In genomic region chr6:31813463-31813849, GRCh38 we compare ENCODE assay signal across 9 cellular contexts. TPM values are rescaled to one million over a fixed set of nuclear protein-coding genes. Genes with fewer than 3 reads are reported as not detected.
DNase-seq lines count a peak whose midpoint lies in the region; ATAC-seq and TF ChIP-seq lines count a peak whose summit lies in the region.
"Had no signal": no experiment of that assay in that cellular context is flagged by ENCODE, and none has a peak within 500 bp of the region (broad histone marks: within the 10 kb centered on the region; RNA-seq: fewer than 3 reads in every experiment).

No MANE protein-coding gene starts in this region.

- H3K4me1 Mint-ChIP-seq in Calu3 (ENCODE audit: low read depth, unreplicated experiment) = peaks cover 18% of the 10 kb centered on the region

- TF ChIP-seq EP300 in gastroesophageal sphincter (IDR thresholded peaks at IDR 0.05) = no peak

- H3K4me3 Mint-ChIP-seq in Calu3 (ENCODE audit: low read depth, unreplicated experiment) = peak overlapping the region; percentile 79

- intact Hi-C loops in Calu3 (cut with micrococcal nuclease; ENCODE audit: unreplicated experiment) (no loop called here), prostate gland (cut with DNase I) (no loop called here)

- no peaks in the 10 kb centered on the region for H3K27me3 Mint-ChIP-seq in Calu3 (ENCODE audit: unreplicated experiment)

- H3K27me3 ChIP-seq in gastroesophageal sphincter (no peaks in the 10 kb centered on the region), prostate gland (replicated peaks; ENCODE audit: insufficient read depth) (no peaks in the 10 kb centered on the region), foreskin keratinocyte (no peaks in the 10 kb centered on the region)

- peaks cover 36% of the 10 kb centered on the region for H3K36me3 Mint-ChIP-seq in Calu3 (ENCODE audit: insufficient read depth, unreplicated experiment)

- H3K4me1 ChIP-seq in gastroesophageal sphincter (peaks cover 3 to 23% (median 7%) of the 10 kb centered on the region in 3 donors), prostate gland (replicated peaks) (no peaks in the 10 kb centered on the region), foreskin keratinocyte (peaks cover 14% of the 10 kb centered on the region)

- no peak for ATAC-seq in gastroesophageal sphincter
- ATAC-seq in foreskin keratinocyte = no peak
- no peak for ATAC-seq in HG02973 (IDR thresholded peaks at IDR 0.05; ENCODE audit: unreplicated experiment)

- H3K9me3 Mint-ChIP-seq in Calu3 (ENCODE audit: low read depth, unreplicated experiment) = no peaks in the 10 kb centered on the region

- H3K36me3 ChIP-seq in gastroesophageal sphincter = no peaks in the 10 kb centered on the region
- H3K36me3 ChIP-seq in prostate gland = no peaks in the 10 kb centered on the region

- no TSS peak for BruUV-seq in Calu3 (replicated peaks; lab: Mats Ljungman, UMichigan)

- H3K27ac ChIP-seq in VCaP (0 out of 2 replicates have a peak overlapping the region, but pooled peaks have one; percentile 73), gastroesophageal sphincter (peak overlapping the region; percentile 85 to 100 (median 94)), prostate gland (peak overlapping the region; percentile 100), foreskin keratinocyte (no peak overlapping the region)

- DNase-seq in Calu3 (no peak), prostate gland (ENCODE audit: low spot score) (no peak), foreskin keratinocyte (no peak), pons (ENCODE audit: low spot score) (no peak), anterior cingulate cortex (lab: John Stamatoyannopoulos, UW) (no peak)

- no peak for TF ChIP-seq CTCF in Calu3 (IDR thresholded peaks at IDR 0.05; ENCODE audit: unreplicated experiment)
- no peak for TF ChIP-seq CTCF in VCaP (conservative IDR thresholded peaks at IDR 0.05)
- TF ChIP-seq CTCF in gastroesophageal sphincter (IDR thresholded peaks at IDR 0.05) = no peak
- TF ChIP-seq CTCF in prostate gland (IDR thresholded peaks at IDR 0.05) = no peak
- no peak for TF ChIP-seq CTCF in foreskin keratinocyte (conservative IDR thresholded peaks at IDR 0.05)

- H3K4me3 ChIP-seq in gastroesophageal sphincter (peak overlapping the region in 1 of 2 donors; percentile 60), prostate gland (no peak overlapping the region)
- H3K4me3 ChIP-seq: mucosa of descending colon had no signal

- H3K27ac Mint-ChIP-seq in Calu3 (ENCODE audit: unreplicated experiment) = peak overlapping the region; percentile 97

- CTCF ChIA-PET in Calu3 (lab: Charles Lee) = interaction anchor here (1.8 to 2.7 kb wide), 4 partner anchors 8 to 38 kb away, joined by 5 to 19 read pairs (median 8); partner anchors contain the start of genes HSPA1B and VARS1

- H3K9me3 ChIP-seq in gastroesophageal sphincter (no peaks in the 10 kb centered on the region), prostate gland (no peaks in the 10 kb centered on the region)
- H3K9me3 ChIP-seq: mucosa of descending colon had no signal

- WGBS in gastroesophageal sphincter (ENCODE audit: low coverage in 1 of 2), 2 donors = 92 to 98% methylated on average over 7 of the region's 7 CpGs
- 95% methylated on average over 7 of the region's 7 CpGs for WGBS in prostate gland

- no peak for TF ChIP-seq POLR2A in gastroesophageal sphincter (IDR thresholded peaks at IDR 0.05)
- TF ChIP-seq POLR2A in prostate gland (IDR thresholded peaks at IDR 0.05) = no peak

RNA-seq across cellular contexts. Expression of gene HSPA1L, which starts 1.6 kb away (rescaled TPM):
- total RNA-seq in Calu3 (2022) = 4.2 and 4.3 TPM in 2 replicates
- total RNA-seq in gastroesophageal sphincter = 1 to 10 TPM; 1.9 to 3.9 (median 2.6) TPM
- total RNA-seq in prostate gland = 1 to 10 TPM; 1.5 to 8.5 TPM
- 0.46 and 0.58 TPM in 2 replicates for total RNA-seq in foreskin keratinocyte
- 0.30 and 0.57 TPM in 2 replicates for polyA plus RNA-seq in foreskin keratinocyte

RNA-seq across cellular contexts. Expression of gene HSPA1A, which starts 1.9 kb away (rescaled TPM):
- total RNA-seq in Calu3 (2022) (1,238 and 1,263 TPM in 2 replicates), gastroesophageal sphincter (100 to 1,000 TPM; 287 to 496 (median 351) TPM), prostate gland (100 to 1,000 TPM; 230 to 440 TPM), foreskin keratinocyte (128 and 194 TPM in 2 replicates)
- 108 and 166 TPM in 2 replicates for polyA plus RNA-seq in foreskin keratinocyte

RNA-seq across cellular contexts. Expression of gene LSM2, which starts 6.7 kb away (rescaled TPM):
- total RNA-seq in Calu3 (2022) = 126 and 144 TPM in 2 replicates
- 10 to 100 TPM; 18.0 to 31.7 (median 28.5) TPM for total RNA-seq in gastroesophageal sphincter
- 10 to 100 TPM; 51.9 to 52.5 TPM for total RNA-seq in prostate gland
- total RNA-seq in foreskin keratinocyte = 107 and 115 TPM in 2 replicates
- 139 and 152 TPM in 2 replicates for polyA plus RNA-seq in foreskin keratinocyte

RNA-seq across cellular contexts. Expression of gene HSPA1B, which starts 14.1 kb away (rescaled TPM):
- total RNA-seq in Calu3 (2022) (687 and 705 TPM in 2 replicates), gastroesophageal sphincter (100 to 1,000 TPM; 198 to 260 (median 219) TPM), prostate gland (100 to 1,000 TPM; 331 to 360 TPM), foreskin keratinocyte (102 and 117 TPM in 2 replicates)
- 54.9 and 76.7 TPM in 2 replicates for polyA plus RNA-seq in foreskin keratinocyte

RNA-seq across cellular contexts. Expression of gene VARS1, which starts 17.9 kb away (rescaled TPM):
- 316 and 331 TPM in 2 replicates for total RNA-seq in Calu3 (2022)
- total RNA-seq in gastroesophageal sphincter = 10 to 100 TPM; 25.4 to 50.6 (median 29.9) TPM
- total RNA-seq in prostate gland = 10 to 100 TPM; 38.5 to 49.9 TPM
- total RNA-seq in foreskin keratinocyte = 127 and 141 TPM in 2 replicates
- 91.6 and 96.7 TPM in 2 replicates for polyA plus RNA-seq in foreskin keratinocyte
